ENCODE assay signal across 19 cellular contexts in genomic region chr2:159982842-159983785, GRCh38.
A peak's percentile ranks its signal among the peaks of the same experiment; 100 is the strongest.
DNase-seq lines count a peak whose midpoint lies in the region; ATAC-seq, FAIRE-seq and TF ChIP-seq lines count a peak whose summit lies in the region.
"Had no signal": no experiment of that assay in that cellular context is flagged by ENCODE, and none has a peak within 500 bp of the region (broad histone marks: within the 10 kb centered on the region; RNA-seq: fewer than 3 reads in every experiment).

No MANE protein-coding gene starts in this region.

- H2AK5ac ChIP-seq in neuronal stem cell (ENCODE audit: low read depth, low read length), result no peak overlapping the region

- FAIRE-seq in endothelial cell of umbilical vein (lab: Jason Lieb, UNC), result no peak
- FAIRE-seq: GM12878 had no signal

- intact Hi-C loops in endothelial cell of umbilical vein (cut with micrococcal nuclease), result no loop called here

- H4K8ac ChIP-seq in neuronal stem cell (ENCODE audit: low read depth, low read length), result no peak overlapping the region

- no peak overlapping the region for H2BK120ac ChIP-seq in neuronal stem cell (ENCODE audit: low read depth, low read length)

- BruUV-seq in endothelial cell of umbilical vein (replicated peaks; lab: Mats Ljungman, UMichigan), result no TSS peak

- no peak overlapping the region for H3K4ac ChIP-seq in neuronal stem cell (ENCODE audit: low read length)

- H3K4me3 ChIP-seq in endothelial cell of umbilical vein (replicated peaks in 1 of 3; ENCODE audit: insufficient read depth in 1 of 3, low read depth in 1 of 3, low read length in 3 of 3), result no peak overlapping the region
- no peak overlapping the region for H3K4me3 ChIP-seq in neuronal stem cell (ENCODE audit: low read length in 2 of 2)
- H3K4me3 ChIP-seq: GM12878, right atrium auricular region had no signal

- no peak overlapping the region for H3K14ac ChIP-seq in neuronal stem cell (ENCODE audit: low read length)

- H3K36me3 ChIP-seq in endothelial cell of umbilical vein (ENCODE audit: control insufficient read depth in 2 of 2, extremely low read depth in 1 of 2, insufficient read depth in 2 of 2, low read length in 2 of 2) (no peaks in the 10 kb centered on the region), neuronal stem cell (replicated peaks in 1 of 2; ENCODE audit: control insufficient read depth in 2 of 2, insufficient read depth in 2 of 2, low read length in 2 of 2) (no peaks in the 10 kb centered on the region)
- H3K36me3 ChIP-seq: right atrium auricular region had no signal

- dilution Hi-C loops in endothelial cell of umbilical vein (cut with MboI; ENCODE audit: extremely low pct_ligation_motif_present, low sequenced_read_pairs), result no loop called here

- CTCF ChIA-PET in RWPE1 (lab: Yijun Ruan, JAX), result no interaction called here
- CTCF ChIA-PET in endothelial cell of umbilical vein (lab: Charles Lee), result interaction anchor here (0.7 to 2.5 kb wide), 12 partner anchors 12 to 1081 kb away, joined by 3 to 14 read pairs (median 4); no protein-coding TSS in a partner anchor

- no peak overlapping the region for H2BK15ac ChIP-seq in neuronal stem cell (ENCODE audit: low read length)

- no peak overlapping the region for H2AFZ ChIP-seq in endothelial cell of umbilical vein (ENCODE audit: low read depth, low read length)
- H2AFZ ChIP-seq in neuronal stem cell (ENCODE audit: low read length), result peak overlapping the region; percentile 46

- H3K23ac ChIP-seq in neuronal stem cell (ENCODE audit: low read depth, low read length, poor library complexity), result no peak overlapping the region

- H2BK5ac ChIP-seq in neuronal stem cell (ENCODE audit: low read length), result no peak overlapping the region

- TF ChIP-seq POLR2A in endothelial cell of umbilical vein (IDR thresholded peaks at IDR 0.05; ENCODE audit: low read depth, low read length), result no peak

- POLR2A ChIA-PET in RWPE1 (lab: Yijun Ruan, JAX; ENCODE audit: low non-redundant PET) (no interaction called here), endothelial cell of umbilical vein (lab: Charles Lee) (interaction anchor here (0.6 to 1.0 kb wide), 2 partner anchors 367 to 1141 kb away, joined by 3 to 4 read pairs; partner anchors contain the start of gene BAZ2B)

- H3K4me1 ChIP-seq in endothelial cell of umbilical vein (ENCODE audit: control insufficient read depth, extremely low read depth, insufficient read depth, low read length), result peaks cover 11% of the 10 kb centered on the region
- peaks cover 3 to 10% of the 10 kb centered on the region in 2 donors for H3K4me1 ChIP-seq in neuronal stem cell (ENCODE audit: control insufficient read depth in 2 of 2, insufficient read depth in 1 of 2, low read depth in 1 of 2, low read length in 2 of 2)
- H3K4me1 ChIP-seq: Caco-2 had no signal

- H3K27ac ChIP-seq in RWPE1, result 0 out of 2 replicates have a peak overlapping the region, but pooled peaks have one; percentile 30
- no peak overlapping the region for H3K27ac ChIP-seq in endothelial cell of umbilical vein (ENCODE audit: insufficient read depth, low read depth, low read length)
- no peak overlapping the region for H3K27ac ChIP-seq in neuronal stem cell (replicated peaks; ENCODE audit: low read length)
- H3K27ac ChIP-seq: right atrium auricular region had no signal

- no peak for ATAC-seq in GM18858 (IDR thresholded peaks at IDR 0.05; ENCODE audit: unreplicated experiment)
- no peak for ATAC-seq in GM18861 (IDR thresholded peaks at IDR 0.05; ENCODE audit: unreplicated experiment)
- no peak for ATAC-seq in GM18909 (IDR thresholded peaks at IDR 0.05; ENCODE audit: poor library complexity, unreplicated experiment)
- ATAC-seq: activated naive CD4-positive, alpha-beta T cell treated with anti-CD3 and anti-CD28 coated beads, Interleukin-2, amount 50 U/mL, for 72 hours; GM12878 had no signal

- no peaks in the 10 kb centered on the region for H3K79me2 ChIP-seq in endothelial cell of umbilical vein (ENCODE audit: control insufficient read depth, insufficient read depth, low read length)

- H3K27me3 ChIP-seq in endothelial cell of umbilical vein (ENCODE audit: control insufficient read depth in 2 of 2, insufficient read depth in 2 of 2, low read length in 2 of 2) (no peaks in the 10 kb centered on the region), neuronal stem cell (ENCODE audit: control insufficient read depth in 3 of 3, insufficient read depth in 3 of 3, low read depth in 1 of 3, low read length in 3 of 3) (peaks cover 0 to 8% (median 0%) of the 10 kb centered on the region in 3 experiments)
- H3K27me3 ChIP-seq: right atrium auricular region had no signal

- H2BK12ac ChIP-seq in neuronal stem cell (ENCODE audit: low read length), result no peak overlapping the region

- DNase-seq in AG20443 (ENCODE audit: low spot score), result peak; percentile 68
- DNase-seq in RWPE1 (ENCODE audit: low spot score), result no peak
- DNase-seq in endothelial cell of umbilical vein (ENCODE audit: low read depth, low spot score), result peak; percentile 18
- no peak for DNase-seq in neuronal stem cell (ENCODE audit: low spot score)
- DNase-seq in NCI-H2171 treated with DMSO at 0.1 percent for 48 hours (lab: John Stamatoyannopoulos, UW), result no peak
- DNase-seq: activated CD4-positive, alpha-beta T cell treated with anti-CD3 and anti-CD28 coated beads, Interleukin-2, amount 50 U/mL, for 48 hours; activated T-cell treated with anti-CD3 and anti-CD28 coated beads, Interleukin-2, amount 50 U/mL, for 48 hours; Caco-2; caudate nucleus; glutamatergic neuron; NCI-H1436; stimulated activated CD4-positive, alpha-beta T cell treated with anti-CD3 and anti-CD28 coated beads, Interleukin-1b, Interleukin-23, amount 100 ng/mL, for 48 hours; substantia nigra had no signal

- TF ChIP-seq CTCF in RWPE1 (conservative IDR thresholded peaks at IDR 0.05; ENCODE audit: low read depth), result no peak
- TF ChIP-seq CTCF in endothelial cell of umbilical vein (IDR thresholded peaks at IDR 0.05; ENCODE audit: extremely low read depth in 1 of 2, insufficient read depth in 1 of 2, low read depth in 1 of 2, low read length in 2 of 2), result no peak

- H3K4me2 ChIP-seq in endothelial cell of umbilical vein (ENCODE audit: insufficient read depth, low read length), result no peak overlapping the region
- H3K4me2 ChIP-seq in neuronal stem cell (ENCODE audit: insufficient read depth, low read length, poor library complexity, severe bottlenecking), result no peak overlapping the region

- no peak overlapping the region for H4K91ac ChIP-seq in neuronal stem cell (ENCODE audit: low read depth, low read length, poor library complexity)

- no peaks in the 10 kb centered on the region for H3K79me1 ChIP-seq in neuronal stem cell (ENCODE audit: low read depth, low read length)

- no peaks in the 10 kb centered on the region for H4K20me1 ChIP-seq in endothelial cell of umbilical vein (replicated peaks; ENCODE audit: control insufficient read depth, extremely low read depth, insufficient read depth, low read length)

- H3K9me3 ChIP-seq in endothelial cell of umbilical vein (replicated peaks; ENCODE audit: control insufficient read depth, insufficient read depth, low read length), result no peaks in the 10 kb centered on the region
- no peaks in the 10 kb centered on the region for H3K9me3 ChIP-seq in neuronal stem cell (replicated peaks in 1 of 2; ENCODE audit: control insufficient read depth in 2 of 2, insufficient read depth in 1 of 2, low read depth in 1 of 2, low read length in 2 of 2)
- H3K9me3 ChIP-seq: Caco-2, right atrium auricular region had no signal

- H3K9me1 ChIP-seq in endothelial cell of umbilical vein (replicated peaks; ENCODE audit: control insufficient read depth, extremely low read depth, insufficient read depth, low read length), result no peaks in the 10 kb centered on the region

- H3K18ac ChIP-seq in neuronal stem cell (ENCODE audit: low read length), result no peak overlapping the region

- no peak overlapping the region for H3K9ac ChIP-seq in endothelial cell of umbilical vein (replicated peaks; ENCODE audit: extremely low read depth, insufficient read depth, low read length)
- no peak overlapping the region for H3K9ac ChIP-seq in neuronal stem cell (ENCODE audit: low read depth, low read length, poor library complexity)

- WGBS in neuronal stem cell (ENCODE audit: extremely low coverage in 2 of 2, insufficient read length in 2 of 2, insufficient replicate concordance in 1 of 2), 2 donors, result no CpG with 5 or more reads among the region's 7 CpGs

TF ChIP-seq in endothelial cell of umbilical vein, 7 proteins besides CTCF, POLR2A, EP300 and RAD21:
- TF ChIP-seq FOS (IDR thresholded peaks at IDR 0.05; ENCODE audit: borderline replicate concordance, insufficient read depth, low read length) (no peak), EZH2 (IDR thresholded peaks at IDR 0.05; ENCODE audit: borderline replicate concordance, low read depth, low read length, severe bottlenecking) (no peak), POLR2AphosphoS5 (IDR thresholded peaks at IDR 0.05; ENCODE audit: insufficient read depth, low read depth, low read length) (no peak), JUN (IDR thresholded peaks at IDR 0.05; ENCODE audit: borderline replicate concordance, insufficient read depth, insufficient read length, low read depth) (no peak), MYC (IDR thresholded peaks at IDR 0.05; ENCODE audit: low read depth, low read length) (no peak), GATA2 (IDR thresholded peaks at IDR 0.05; ENCODE audit: insufficient read depth, insufficient read length, low read depth, low read length) (no peak)
- TF ChIP-seq, protein P1, sequence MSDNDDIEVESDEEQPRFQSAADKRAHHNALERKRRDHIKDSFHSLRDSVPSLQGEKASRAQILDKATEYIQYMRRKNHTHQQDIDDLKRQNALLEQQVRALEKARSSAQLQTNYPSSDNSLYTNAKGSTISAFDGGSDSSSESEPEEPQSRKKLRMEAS (IDR thresholded peaks at IDR 0.05; ENCODE audit: insufficient read depth, insufficient read length), result no peak

Comparison
In these comparisons a context has a peak if more than half of its experiments do, and no peak if none do; other contexts are left out.
1. DNase-seq: peak in AG20443 (single experiment) and endothelial cell of umbilical vein (single experiment); none in RWPE1 (single experiment), neuronal stem cell (single experiment) and NCI-H2171 treated with DMSO at 0.1 percent for 48 hours (single experiment).